8 cellular contexts compared by ENCODE assay signal in the genomic region with DNA sequence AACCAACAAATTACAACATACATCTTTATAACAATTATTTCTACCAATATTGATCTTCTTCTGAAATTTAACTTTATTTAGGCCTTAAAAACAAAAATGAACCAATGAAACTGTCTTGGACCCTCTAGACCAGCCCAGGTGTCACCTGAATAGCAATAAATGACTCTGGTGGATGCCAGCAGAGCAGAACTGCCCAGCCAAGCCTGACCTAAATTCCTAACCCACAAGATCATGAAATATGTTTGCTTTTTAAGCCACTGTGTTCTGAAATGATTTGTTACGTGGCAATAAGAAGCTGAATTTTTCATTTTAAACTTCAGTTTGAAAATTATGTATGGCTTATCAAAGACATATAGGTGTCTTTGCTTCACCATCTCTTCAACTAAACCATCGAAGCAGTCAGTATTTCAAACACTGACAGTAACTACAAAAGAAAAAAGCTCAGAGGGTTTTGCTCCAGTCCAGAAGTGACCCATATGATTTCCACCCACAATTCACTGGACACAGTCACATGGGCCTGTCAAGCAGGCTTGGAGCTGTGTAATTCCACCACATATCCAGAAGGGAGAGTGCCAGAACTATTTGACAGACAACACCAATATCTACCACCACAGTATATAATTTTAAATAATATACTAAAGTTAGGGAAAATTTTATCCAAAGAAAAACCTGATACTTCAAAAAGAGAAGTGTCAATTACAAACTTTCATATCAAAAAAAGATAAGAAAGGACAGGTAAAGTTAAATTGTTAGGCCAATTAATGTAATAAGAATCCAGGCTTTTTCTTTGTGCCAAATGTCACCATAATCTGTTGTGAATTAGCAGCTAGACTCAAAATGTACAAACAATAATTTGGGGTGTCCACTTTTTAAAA.
DNase-seq lines count a peak whose midpoint lies in the region; ATAC-seq and TF ChIP-seq lines count a peak whose summit lies in the region.

No MANE protein-coding gene starts in this region.

- H3K9me3 ChIP-seq in tibial artery = no peaks in the 10 kb centered on the region

- H3K4me3 ChIP-seq in GM06990 (replicated peaks; ENCODE audit: low read depth, low read length) (no peak overlapping the region), GM23338 (no peak overlapping the region), tibial artery (no peak overlapping the region)

- H3K36me3 ChIP-seq in GM06990 (ENCODE audit: control insufficient read depth, insufficient read depth, low read length) = no peaks in the 10 kb centered on the region; the same call in 1 of the 2 replicates
- no peaks in the 10 kb centered on the region for H3K36me3 ChIP-seq in GM23338 (ENCODE audit: insufficient read depth)
- H3K36me3 ChIP-seq in tibial artery = no peaks in the 10 kb centered on the region

- H3K27ac ChIP-seq in GM23338 (ENCODE audit: low read depth) (no peak overlapping the region), tibial artery (no peak overlapping the region)

- no peak overlapping the region for H3K4me3 Mint-ChIP-seq in GM23338
- H3K4me3 Mint-ChIP-seq in activated T-cell treated with anti-CD3 and anti-CD28 coated beads, Interleukin-2, amount 50 U/mL, for 4 hours = no peak overlapping the region

- DNase-seq in GM06990 (ENCODE audit: extremely low read depth, insufficient read length) = no peak
- DNase-seq in GM23338 (ENCODE audit: low spot score) = peak; percentile 28
- DNase-seq in MV-4-11 (lab: John Stamatoyannopoulos, UW) = peak; percentile 22
- DNase-seq in astrocyte of the hippocampus (ENCODE audit: low read depth, low spot score) = peak; percentile 73
- peak; percentile 58 for DNase-seq in inferior parietal cortex (ENCODE audit: extremely low spot score)
- no peak for DNase-seq in tibial artery
- no peak for DNase-seq in NCI-H2107 treated with DMSO at 0.1 percent for 48 hours (lab: John Stamatoyannopoulos, UW; ENCODE audit: unreplicated experiment)
- no peak for DNase-seq in activated T-cell treated with anti-CD3 and anti-CD28 coated beads, Interleukin-2, amount 50 U/mL, for 4 hours

- H3K9me3 Mint-ChIP-seq in GM23338 = no peaks in the 10 kb centered on the region
- H3K9me3 Mint-ChIP-seq in activated T-cell treated with anti-CD3 and anti-CD28 coated beads, Interleukin-2, amount 50 U/mL, for 4 hours = no peaks in the 10 kb centered on the region

- H3K4me1 ChIP-seq in GM23338 (ENCODE audit: insufficient read depth) = no peaks in the 10 kb centered on the region
- H3K4me1 ChIP-seq in tibial artery = peaks cover 0 to 50% (median 21%) of the 10 kb centered on the region in 4 donors

- no peak overlapping the region for H3K4me2 ChIP-seq in GM23338

- no peak overlapping the region for H2AFZ ChIP-seq in GM23338

- intact Hi-C loops in tibial artery (cut with DNase I; ENCODE audit: low total_unique reads) = no loop called here

- no peaks in the 10 kb centered on the region for H3F3A ChIP-seq in GM23338 (replicated peaks; ENCODE audit: low read depth)

- peaks cover 6% of the 10 kb centered on the region for H3K4me1 Mint-ChIP-seq in GM23338
- H3K4me1 Mint-ChIP-seq in activated T-cell treated with anti-CD3 and anti-CD28 coated beads, Interleukin-2, amount 50 U/mL, for 4 hours (ENCODE audit: low read depth) = peaks cover 54% of the 10 kb centered on the region

- TF ChIP-seq CTCF in GM06990 (IDR thresholded peaks at IDR 0.05; ENCODE audit: insufficient read depth, low read length, poor library complexity, severe bottlenecking) (peak; percentile 27), GM23338 (conservative IDR thresholded peaks at IDR 0.05; ENCODE audit: low read depth in 2 of 2) (peak in 1 of 2 experiments; percentile 55; a peak in 3 of 4 replicates), tibial artery (IDR thresholded peaks at IDR 0.05) (peak; percentile 27 to 50)

- H3K27me3 Mint-ChIP-seq in GM23338 (ENCODE audit: insufficient read depth, low read depth, poor library complexity) = peaks cover 3% of the 10 kb centered on the region
- H3K27me3 Mint-ChIP-seq in activated T-cell treated with anti-CD3 and anti-CD28 coated beads, Interleukin-2, amount 50 U/mL, for 4 hours (ENCODE audit: low read depth) = no peaks in the 10 kb centered on the region

- no peaks in the 10 kb centered on the region; the same call in 2 of the 3 replicates for H3K36me3 Mint-ChIP-seq in GM23338 (ENCODE audit: low read depth)
- peaks cover under 1% of the 10 kb centered on the region for H3K36me3 Mint-ChIP-seq in activated T-cell treated with anti-CD3 and anti-CD28 coated beads, Interleukin-2, amount 50 U/mL, for 4 hours (ENCODE audit: insufficient read depth)

- peaks cover 41% of the 10 kb centered on the region; the same call in 1 of the 2 replicates for H3K79me2 ChIP-seq in GM23338 (replicated peaks; ENCODE audit: insufficient read depth)

- H3K27ac Mint-ChIP-seq in GM23338 = no peak overlapping the region

- peak; percentile 46; the same call in 2 of the 3 replicates for ATAC-seq in GM23338
- ATAC-seq in activated T-cell treated with anti-CD3 and anti-CD28 coated beads, Interleukin-2, amount 50 U/mL, for 4 hours = no peak

- H4K20me1 ChIP-seq in GM23338 (replicated peaks; ENCODE audit: insufficient read depth) = peaks cover 4% of the 10 kb centered on the region; the same call in 1 of the 2 replicates

- no peaks in the 10 kb centered on the region for H3K27me3 ChIP-seq in GM06990 (replicated peaks; ENCODE audit: control insufficient read depth, insufficient read depth, low read length)
- no peaks in the 10 kb centered on the region for H3K27me3 ChIP-seq in GM23338 (ENCODE audit: insufficient read depth)
- no peaks in the 10 kb centered on the region for H3K27me3 ChIP-seq in tibial artery

- no peaks in the 10 kb centered on the region for H3K9me2 ChIP-seq in GM23338 (ENCODE audit: insufficient read depth)

TF ChIP-seq in GM23338, 12 proteins besides CTCF, POLR2A, EP300 and RAD21:
- no peak for TF ChIP-seq STAT1 (IDR thresholded peaks at IDR 0.05; ENCODE audit: unreplicated experiment)
- TF ChIP-seq, protein P1, sequence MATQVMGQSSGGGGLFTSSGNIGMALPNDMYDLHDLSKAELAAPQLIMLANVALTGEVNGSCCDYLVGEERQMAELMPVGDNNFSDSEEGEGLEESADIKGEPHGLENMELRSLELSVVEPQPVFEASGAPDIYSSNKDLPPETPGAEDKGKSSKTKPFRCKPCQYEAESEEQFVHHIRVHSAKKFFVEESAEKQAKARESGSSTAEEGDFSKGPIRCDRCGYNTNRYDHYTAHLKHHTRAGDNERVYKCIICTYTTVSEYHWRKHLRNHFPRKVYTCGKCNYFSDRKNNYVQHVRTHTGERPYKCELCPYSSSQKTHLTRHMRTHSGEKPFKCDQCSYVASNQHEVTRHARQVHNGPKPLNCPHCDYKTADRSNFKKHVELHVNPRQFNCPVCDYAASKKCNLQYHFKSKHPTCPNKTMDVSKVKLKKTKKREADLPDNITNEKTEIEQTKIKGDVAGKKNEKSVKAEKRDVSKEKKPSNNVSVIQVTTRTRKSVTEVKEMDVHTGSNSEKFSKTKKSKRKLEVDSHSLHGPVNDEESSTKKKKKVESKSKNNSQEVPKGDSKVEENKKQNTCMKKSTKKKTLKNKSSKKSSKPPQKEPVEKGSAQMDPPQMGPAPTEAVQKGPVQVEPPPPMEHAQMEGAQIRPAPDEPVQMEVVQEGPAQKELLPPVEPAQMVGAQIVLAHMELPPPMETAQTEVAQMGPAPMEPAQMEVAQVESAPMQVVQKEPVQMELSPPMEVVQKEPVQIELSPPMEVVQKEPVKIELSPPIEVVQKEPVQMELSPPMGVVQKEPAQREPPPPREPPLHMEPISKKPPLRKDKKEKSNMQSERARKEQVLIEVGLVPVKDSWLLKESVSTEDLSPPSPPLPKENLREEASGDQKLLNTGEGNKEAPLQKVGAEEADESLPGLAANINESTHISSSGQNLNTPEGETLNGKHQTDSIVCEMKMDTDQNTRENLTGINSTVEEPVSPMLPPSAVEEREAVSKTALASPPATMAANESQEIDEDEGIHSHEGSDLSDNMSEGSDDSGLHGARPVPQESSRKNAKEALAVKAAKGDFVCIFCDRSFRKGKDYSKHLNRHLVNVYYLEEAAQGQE (IDR thresholded peaks at IDR 0.05; ENCODE audit: unreplicated experiment) = no peak
- no peak for TF ChIP-seq EZH2phosphoT487 (IDR thresholded peaks at IDR 0.05; ENCODE audit: unreplicated experiment)
- TF ChIP-seq EZH2 (IDR thresholded peaks at IDR 0.05; ENCODE audit: low read depth, unreplicated experiment) = no peak
- TF ChIP-seq ZNF114 (CRISPR knock-in tag; IDR thresholded peaks at IDR 0.05) = no peak

Comparison
In these comparisons a context has a peak if more than half of its experiments do, and no peak if none do; other contexts are left out.
1. DNase-seq: peak in GM23338 (single experiment), MV-4-11 (single experiment), astrocyte of the hippocampus (single experiment) and inferior parietal cortex (single experiment); none in GM06990 (single experiment), tibial artery (0 of 2), NCI-H2107 treated with DMSO at 0.1 percent for 48 hours (single experiment) and activated T-cell treated with anti-CD3 and anti-CD28 coated beads, Interleukin-2, amount 50 U/mL, for 4 hours (single experiment).